17 cellular contexts compared by ENCODE assay signal in genomic region chr13:32390048-32390447, GRCh38. TPM values are rescaled to one million over a fixed set of nuclear protein-coding genes. Genes with fewer than 3 reads are reported as not detected.
DNase-seq lines count a peak whose midpoint lies in the region; ATAC-seq, FAIRE-seq and TF ChIP-seq lines count a peak whose summit lies in the region.
"Had no signal": no experiment of that assay in that cellular context is flagged by ENCODE, and none has a peak within 500 bp of the region (broad histone marks: within the 10 kb centered on the region; RNA-seq: fewer than 3 reads in every experiment).

No MANE protein-coding gene starts in this region.

- peaks cover 0 to 68% (median 23%) of the 10 kb centered on the region in 11 experiments; a peak in 16 of 22 replicates for H3K36me3 ChIP-seq in BLaER1 treated with 17β-estradiol and CSF1 and Interleukin-3, amounts not matched to agents 10 nM and 100 nM
- no peaks in the 10 kb centered on the region for H3K36me3 ChIP-seq in ovary

- peak; percentile 75 for FAIRE-seq in GM19239 (lab: Jason Lieb, UNC)
- FAIRE-seq: colon had no signal

- H3K9me3 ChIP-seq in BLaER1 treated with 17β-estradiol and CSF1 and Interleukin-3, amounts not matched to agents 10 nM and 100 nM (replicated peaks in 1 of 11), result no peaks in the 10 kb centered on the region
- no peaks in the 10 kb centered on the region for H3K9me3 ChIP-seq in ovary
- H3K9me3 ChIP-seq: heart right ventricle, testis had no signal

- H3K4me3 Mint-ChIP-seq in activated CD8-positive, alpha-beta T cell treated with anti-CD3 and anti-CD28 coated beads for 36 hours, result no peak overlapping the region

- no peaks in the 10 kb centered on the region for H3K27me3 ChIP-seq in BLaER1 treated with 17β-estradiol and CSF1 and Interleukin-3, amounts not matched to agents 10 nM and 100 nM
- no peaks in the 10 kb centered on the region for H3K27me3 ChIP-seq in ovary
- H3K27me3 ChIP-seq: heart right ventricle, testis had no signal

- DNase-seq in GM19239 (ENCODE audit: insufficient read length, low spot score), result peak; percentile 13
- peak; percentile 7 for DNase-seq in activated CD8-positive, alpha-beta T cell treated with anti-CD3 and anti-CD28 coated beads for 36 hours
- DNase-seq in NCI-H748 (lab: John Stamatoyannopoulos, UW; ENCODE audit: unreplicated experiment), result no peak
- no peak for DNase-seq in RPMI8226
- no peak for DNase-seq in NCI-H1105 treated with DMSO at 0.1 percent for 48 hours (lab: John Stamatoyannopoulos, UW)
- no peak for DNase-seq in ovary
- DNase-seq: amygdala, erythroblast, HCEC 1CT, heart right ventricle, IMR-90, testis, WERI-Rb-1 had no signal

- intact Hi-C loops in activated CD8-positive, alpha-beta T cell treated with anti-CD3 and anti-CD28 coated beads for 36 hours (cut with micrococcal nuclease), result no loop called here
- intact Hi-C loops in ovary (cut with DNase I), result no loop called here

- no peak overlapping the region for H3K27ac ChIP-seq in BLaER1 treated with 17β-estradiol and CSF1 and Interleukin-3, amounts not matched to agents 10 nM and 100 nM
- no peak overlapping the region for H3K27ac ChIP-seq in ovary
- H3K27ac ChIP-seq: heart right ventricle, SK-N-MC, testis, WERI-Rb-1 had no signal

- H3K9ac ChIP-seq in BLaER1 treated with 17β-estradiol and CSF1 and Interleukin-3, amounts not matched to agents 10 nM and 100 nM, result no peak overlapping the region

- TF ChIP-seq CTCF in activated CD8-positive, alpha-beta T cell treated with anti-CD3 and anti-CD28 coated beads for 36 hours (IDR thresholded peaks at IDR 0.05), result no peak
- TF ChIP-seq CTCF in ovary (IDR thresholded peaks at IDR 0.05), result no peak

- peak overlapping the region; percentile 40 for H3K27ac Mint-ChIP-seq in activated CD8-positive, alpha-beta T cell treated with anti-CD3 and anti-CD28 coated beads for 36 hours

- TF ChIP-seq POLR2A in ovary (IDR thresholded peaks at IDR 0.05), result no peak

- no peak overlapping the region for H3K4me3 ChIP-seq in BLaER1 treated with 17β-estradiol and CSF1 and Interleukin-3, amounts not matched to agents 10 nM and 100 nM
- no peak overlapping the region for H3K4me3 ChIP-seq in ovary
- H3K4me3 ChIP-seq: heart right ventricle, SK-N-MC, testis had no signal

- CTCF ChIA-PET in activated CD8-positive, alpha-beta T cell treated with anti-CD3 and anti-CD28 coated beads for 36 hours (lab: Charles Lee), result interaction anchor here (0.8 to 2.3 kb wide), 2 partner anchors 9 to 25 kb away, joined by 3 to 8 read pairs; no protein-coding TSS in a partner anchor

- H3K4me1 Mint-ChIP-seq in activated CD8-positive, alpha-beta T cell treated with anti-CD3 and anti-CD28 coated beads for 36 hours (ENCODE audit: low read depth), result peaks cover 28% of the 10 kb centered on the region

- H3K4me1 ChIP-seq in BLaER1 treated with 17β-estradiol and CSF1 and Interleukin-3, amounts not matched to agents 10 nM and 100 nM, result peaks cover 7 to 14% (median 11%) of the 10 kb centered on the region in 10 experiments; a peak in 17 of 20 replicates
- H3K4me1 ChIP-seq in ovary (ENCODE audit: insufficient read depth), result no peaks in the 10 kb centered on the region
- H3K4me1 ChIP-seq: heart right ventricle, testis had no signal

- no peaks in the 10 kb centered on the region for H3K9me3 Mint-ChIP-seq in activated CD8-positive, alpha-beta T cell treated with anti-CD3 and anti-CD28 coated beads for 36 hours

- POLR2A ChIA-PET in activated CD8-positive, alpha-beta T cell treated with anti-CD3 and anti-CD28 coated beads for 36 hours (lab: Charles Lee), result no interaction called here

- WGBS in ovary, 3 donors, result 83 to 96% (median 84%) methylated on average over 4 of the region's 4 CpGs

- H3K4me2 ChIP-seq in BLaER1 treated with 17β-estradiol and CSF1 and Interleukin-3, amounts not matched to agents 10 nM and 100 nM, result peak overlapping the region; percentile 24 to 54 (median 44); a peak in 16 of 22 replicates

- TF ChIP-seq EP300 in ovary (IDR thresholded peaks at IDR 0.05), result no peak

- ATAC-seq in HG02938 (IDR thresholded peaks at IDR 0.05; ENCODE audit: unreplicated experiment), result peak; percentile 56
- peak; percentile 91 for ATAC-seq in activated CD8-positive, alpha-beta T cell treated with anti-CD3 and anti-CD28 coated beads for 36 hours
- ATAC-seq: heart right ventricle had no signal

- no peaks in the 10 kb centered on the region for H3K27me3 Mint-ChIP-seq in activated CD8-positive, alpha-beta T cell treated with anti-CD3 and anti-CD28 coated beads for 36 hours

- peaks cover 2% of the 10 kb centered on the region for H3K36me3 Mint-ChIP-seq in activated CD8-positive, alpha-beta T cell treated with anti-CD3 and anti-CD28 coated beads for 36 hours (ENCODE audit: low read depth)

- no peaks in the 10 kb centered on the region for H4K20me1 ChIP-seq in BLaER1 treated with 17β-estradiol and CSF1 and Interleukin-3, amounts not matched to agents 10 nM and 100 nM

RNA-seq across cellular contexts. Expression of gene N4BP2L1, which starts 37.9 kb away (rescaled TPM):
- total RNA-seq in activated CD8-positive, alpha-beta T cell treated with anti-CD3 and anti-CD28 coated beads for 36 hours, result 10 to 100 TPM; 26.2 to 32.2 TPM
- total RNA-seq in ovary, result 10 to 100 TPM; 22.1 to 63.4 (median 30.1) TPM
- 10 to 100 TPM; 30.6 to 42.5 TPM for polyA plus RNA-seq in ovary

Comparison
In these comparisons a context has a peak if more than half of its experiments do, and no peak if none do; other contexts are left out.
1. DNase-seq: peak in GM19239 (single experiment) and activated CD8-positive, alpha-beta T cell treated with anti-CD3 and anti-CD28 coated beads for 36 hours (single experiment); none in NCI-H748 (single experiment), RPMI8226 (single experiment), NCI-H1105 treated with DMSO at 0.1 percent for 48 hours (single experiment) and ovary (0 of 5).